ENCODE assay signal across 1 cellular context in the genomic region with DNA sequence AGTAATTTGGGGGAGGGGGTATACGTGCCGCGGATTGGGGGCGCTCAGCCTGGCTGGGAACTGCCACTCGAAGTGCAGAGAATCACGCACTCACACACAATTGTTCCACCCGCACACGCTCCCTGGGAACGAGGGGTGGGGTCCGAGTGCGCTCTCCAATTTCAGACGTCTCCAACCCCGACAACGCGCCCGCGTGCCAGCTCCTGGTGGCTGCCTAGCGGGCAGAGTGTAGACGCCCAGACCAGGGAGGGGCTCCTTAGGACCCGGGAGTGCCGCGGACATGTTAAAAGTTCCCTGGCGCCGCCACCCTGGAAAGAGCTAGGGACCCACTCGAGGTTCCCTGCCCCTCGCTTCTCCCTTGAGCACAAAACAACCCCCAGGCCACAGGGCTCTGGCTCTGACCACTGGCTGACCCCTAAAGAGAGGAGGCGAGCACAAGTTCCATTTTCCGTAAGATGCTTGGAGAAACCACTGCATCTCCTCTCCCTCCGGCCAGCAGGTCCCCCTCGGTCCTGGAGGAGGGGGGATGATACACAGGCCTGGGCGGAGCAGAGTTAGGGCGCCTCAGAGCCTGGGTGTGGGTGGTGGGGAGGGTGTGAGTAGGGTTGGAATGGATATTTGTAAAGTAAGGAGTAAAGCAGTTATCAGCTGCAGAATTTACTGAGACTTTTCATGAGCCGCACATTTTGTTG.
TF ChIP-seq lines count a peak whose summit lies in the region.

No MANE protein-coding gene starts in this region.

TF ChIP-seq in GM23338, 12 proteins besides CTCF, POLR2A, EP300 and RAD21:
- TF ChIP-seq, protein P1, sequence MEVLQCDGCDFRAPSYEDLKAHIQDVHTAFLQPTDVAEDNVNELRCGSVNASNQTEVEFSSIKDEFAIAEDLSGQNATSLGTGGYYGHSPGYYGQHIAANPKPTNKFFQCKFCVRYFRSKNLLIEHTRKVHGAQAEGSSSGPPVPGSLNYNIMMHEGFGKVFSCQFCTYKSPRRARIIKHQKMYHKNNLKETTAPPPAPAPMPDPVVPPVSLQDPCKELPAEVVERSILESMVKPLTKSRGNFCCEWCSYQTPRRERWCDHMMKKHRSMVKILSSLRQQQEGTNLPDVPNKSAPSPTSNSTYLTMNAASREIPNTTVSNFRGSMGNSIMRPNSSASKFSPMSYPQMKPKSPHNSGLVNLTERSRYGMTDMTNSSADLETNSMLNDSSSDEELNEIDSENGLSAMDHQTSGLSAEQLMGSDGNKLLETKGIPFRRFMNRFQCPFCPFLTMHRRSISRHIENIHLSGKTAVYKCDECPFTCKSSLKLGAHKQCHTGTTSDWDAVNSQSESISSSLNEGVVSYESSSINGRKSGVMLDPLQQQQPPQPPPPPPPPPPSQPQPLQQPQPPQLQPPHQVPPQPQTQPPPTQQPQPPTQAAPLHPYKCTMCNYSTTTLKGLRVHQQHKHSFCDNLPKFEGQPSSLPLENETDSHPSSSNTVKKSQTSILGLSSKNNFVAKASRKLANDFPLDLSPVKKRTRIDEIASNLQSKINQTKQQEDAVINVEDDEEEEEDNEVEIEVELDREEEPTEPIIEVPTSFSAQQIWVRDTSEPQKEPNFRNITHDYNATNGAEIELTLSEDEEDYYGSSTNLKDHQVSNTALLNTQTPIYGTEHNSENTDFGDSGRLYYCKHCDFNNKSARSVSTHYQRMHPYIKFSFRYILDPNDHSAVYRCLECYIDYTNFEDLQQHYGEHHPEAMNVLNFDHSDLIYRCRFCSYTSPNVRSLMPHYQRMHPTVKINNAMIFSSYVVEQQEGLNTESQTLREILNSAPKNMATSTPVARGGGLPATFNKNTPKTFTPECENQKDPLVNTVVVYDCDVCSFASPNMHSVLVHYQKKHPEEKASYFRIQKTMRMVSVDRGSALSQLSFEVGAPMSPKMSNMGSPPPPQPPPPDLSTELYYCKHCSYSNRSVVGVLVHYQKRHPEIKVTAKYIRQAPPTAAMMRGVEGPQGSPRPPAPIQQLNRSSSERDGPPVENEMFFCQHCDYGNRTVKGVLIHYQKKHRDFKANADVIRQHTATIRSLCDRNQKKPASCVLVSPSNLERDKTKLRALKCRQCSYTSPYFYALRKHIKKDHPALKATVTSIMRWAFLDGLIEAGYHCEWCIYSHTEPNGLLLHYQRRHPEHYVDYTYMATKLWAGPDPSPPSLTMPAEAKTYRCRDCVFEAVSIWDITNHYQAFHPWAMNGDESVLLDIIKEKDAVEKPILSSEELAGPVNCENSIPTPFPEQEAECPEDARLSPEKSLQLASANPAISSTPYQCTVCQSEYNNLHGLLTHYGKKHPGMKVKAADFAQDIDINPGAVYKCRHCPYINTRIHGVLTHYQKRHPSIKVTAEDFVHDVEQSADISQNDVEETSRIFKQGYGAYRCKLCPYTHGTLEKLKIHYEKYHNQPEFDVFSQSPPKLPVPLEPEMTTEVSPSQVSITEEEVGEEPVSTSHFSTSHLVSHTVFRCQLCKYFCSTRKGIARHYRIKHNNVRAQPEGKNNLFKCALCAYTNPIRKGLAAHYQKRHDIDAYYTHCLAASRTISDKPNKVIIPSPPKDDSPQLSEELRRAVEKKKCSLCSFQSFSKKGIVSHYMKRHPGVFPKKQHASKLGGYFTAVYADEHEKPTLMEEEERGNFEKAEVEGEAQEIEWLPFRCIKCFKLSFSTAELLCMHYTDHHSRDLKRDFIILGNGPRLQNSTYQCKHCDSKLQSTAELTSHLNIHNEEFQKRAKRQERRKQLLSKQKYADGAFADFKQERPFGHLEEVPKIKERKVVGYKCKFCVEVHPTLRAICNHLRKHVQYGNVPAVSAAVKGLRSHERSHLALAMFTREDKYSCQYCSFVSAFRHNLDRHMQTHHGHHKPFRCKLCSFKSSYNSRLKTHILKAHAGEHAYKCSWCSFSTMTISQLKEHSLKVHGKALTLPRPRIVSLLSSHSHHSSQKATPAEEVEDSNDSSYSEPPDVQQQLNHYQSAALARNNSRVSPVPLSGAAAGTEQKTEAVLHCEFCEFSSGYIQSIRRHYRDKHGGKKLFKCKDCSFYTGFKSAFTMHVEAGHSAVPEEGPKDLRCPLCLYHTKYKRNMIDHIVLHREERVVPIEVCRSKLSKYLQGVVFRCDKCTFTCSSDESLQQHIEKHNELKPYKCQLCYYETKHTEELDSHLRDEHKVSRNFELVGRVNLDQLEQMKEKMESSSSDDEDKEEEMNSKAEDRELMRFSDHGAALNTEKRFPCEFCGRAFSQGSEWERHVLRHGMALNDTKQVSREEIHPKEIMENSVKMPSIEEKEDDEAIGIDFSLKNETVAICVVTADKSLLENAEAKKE (CRISPR knock-in tag; IDR thresholded peaks at IDR 0.05): no peak
- TF ChIP-seq POLR2AphosphoS5 (IDR thresholded peaks at IDR 0.05; ENCODE audit: low read depth) (no peak), EZH2 (IDR thresholded peaks at IDR 0.05; ENCODE audit: low read depth, unreplicated experiment) (peak; percentile 72), REST (IDR thresholded peaks at IDR 0.05; ENCODE audit: unreplicated experiment) (no peak), ZNF331 (CRISPR knock-in tag; IDR thresholded peaks at IDR 0.05; ENCODE audit: low read depth) (no peak), STAT1 (IDR thresholded peaks at IDR 0.05; ENCODE audit: unreplicated experiment) (no peak), CREB1 (CRISPR knock-in tag; IDR thresholded peaks at IDR 0.05; ENCODE audit: low read depth) (no peak), EZH2phosphoT487 (IDR thresholded peaks at IDR 0.05; ENCODE audit: unreplicated experiment) (peak; percentile 22), NANOG (IDR thresholded peaks at IDR 0.05; ENCODE audit: borderline replicate concordance) (no peak), JUNB (IDR thresholded peaks at IDR 0.05; ENCODE audit: unreplicated experiment) (no peak)
TF ChIP-seq in GM23338: peak in this region for 2.
